Comparison of ENCODE assay signal across 9 cellular contexts in the genomic region with DNA sequence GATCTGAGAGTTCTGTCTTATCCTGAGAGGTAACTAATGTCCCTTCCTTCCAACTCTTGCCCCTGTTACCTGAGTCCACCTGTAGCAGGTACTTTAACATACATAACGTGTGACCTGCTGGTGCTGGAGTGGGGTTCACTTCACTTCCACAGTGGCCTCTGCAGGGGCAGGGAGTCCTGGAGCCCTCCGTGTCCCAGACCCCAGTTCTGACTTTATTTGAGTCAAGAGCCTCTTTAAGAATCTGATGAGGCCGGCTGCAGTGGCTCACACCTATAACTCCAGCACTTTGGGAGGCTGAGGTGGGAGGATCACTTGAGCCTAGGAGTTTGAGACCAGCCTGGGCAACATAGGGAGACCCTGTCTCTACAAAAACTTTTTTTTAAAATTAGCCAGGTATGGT.
"Had no signal": no experiment of that assay in that cellular context is flagged by ENCODE, and none has a peak within 500 bp of the region (broad histone marks: within the 10 kb centered on the region; RNA-seq: fewer than 3 reads in every experiment).

No MANE protein-coding gene starts in this region.

- H3K27me3 Mint-ChIP-seq: activated naive CD8-positive, alpha-beta T cell treated with anti-CD3 and anti-CD28 coated beads for 36 hours had no signal

- DNase-seq: activated CD4-positive, alpha-beta T cell treated with anti-CD3 and anti-CD28 coated beads for 4 hours; activated gamma-delta T cell treated with Interleukin-2 at 50 U/mL for 16 hours; activated naive CD8-positive, alpha-beta T cell treated with anti-CD3 and anti-CD28 coated beads for 36 hours; cerebellar nuclear complex; stimulated activated naive CD4-positive, alpha-beta T cell had no signal

- H3K27ac ChIP-seq: brain microvascular endothelial cell had no signal

- H3K27ac Mint-ChIP-seq: activated naive CD8-positive, alpha-beta T cell treated with anti-CD3 and anti-CD28 coated beads for 36 hours; endodermal cell; type B pancreatic cell had no signal

- H3K4me1 Mint-ChIP-seq: activated naive CD8-positive, alpha-beta T cell treated with anti-CD3 and anti-CD28 coated beads for 36 hours; endodermal cell had no signal

- ATAC-seq: left lobe of liver had no signal

- H3K9me3 Mint-ChIP-seq: activated naive CD8-positive, alpha-beta T cell treated with anti-CD3 and anti-CD28 coated beads for 36 hours; endodermal cell; type B pancreatic cell had no signal

- H3K27me3 ChIP-seq: brain microvascular endothelial cell had no signal

- H3K36me3 Mint-ChIP-seq: activated naive CD8-positive, alpha-beta T cell treated with anti-CD3 and anti-CD28 coated beads for 36 hours; type B pancreatic cell had no signal

- H3K36me3 ChIP-seq: brain microvascular endothelial cell had no signal

- H3K4me3 Mint-ChIP-seq: activated naive CD8-positive, alpha-beta T cell treated with anti-CD3 and anti-CD28 coated beads for 36 hours; endodermal cell; type B pancreatic cell had no signal
